9 cellular contexts compared by ENCODE assay signal in the genomic region with DNA sequence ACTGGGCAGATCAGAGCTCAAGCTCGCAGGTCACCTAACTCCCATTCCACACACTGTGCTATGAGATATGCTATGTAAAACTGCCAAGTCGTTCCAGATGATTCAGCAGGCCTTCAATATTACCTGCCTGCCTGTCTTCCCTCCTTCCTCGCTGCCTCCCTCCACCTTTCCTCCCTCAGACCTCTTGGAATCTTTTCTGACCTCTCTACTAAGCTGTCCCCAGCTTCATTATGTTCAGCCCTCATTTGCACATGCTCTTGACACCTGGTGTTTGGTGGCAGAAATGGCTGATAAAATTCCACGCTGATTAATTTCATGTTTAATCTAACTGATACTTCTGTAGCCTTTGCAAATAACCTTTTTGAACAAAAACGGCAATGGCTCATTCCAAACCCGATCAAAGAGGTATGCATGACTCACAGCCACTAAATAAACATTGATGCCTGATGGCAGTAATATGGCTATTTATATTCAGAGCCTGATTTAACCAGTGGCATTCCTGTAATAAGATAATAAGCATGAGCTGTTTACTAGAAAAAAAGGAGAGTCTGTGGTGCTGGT.
DNase-seq lines count a peak whose midpoint lies in the region; ATAC-seq and TF ChIP-seq lines count a peak whose summit lies in the region.
"Had no signal": no experiment of that assay in that cellular context is flagged by ENCODE, and none has a peak within 500 bp of the region (broad histone marks: within the 10 kb centered on the region; RNA-seq: fewer than 3 reads in every experiment).

No MANE protein-coding gene starts in this region.

- no peak overlapping the region for H3K4me3 Mint-ChIP-seq in progenitor cell of endocrine pancreas (ENCODE audit: low read depth)
- H3K4me3 Mint-ChIP-seq: activated T-cell treated with anti-CD3 and anti-CD28 coated beads, Interleukin-2, amount 50 U/mL, for 24 hours had no signal

- no peak for TF ChIP-seq CTCF in progenitor cell of endocrine pancreas (IDR thresholded peaks at IDR 0.05; ENCODE audit: unreplicated experiment)

- intact Hi-C loops in left colon (cut with DNase I, micrococcal nuclease): no loop called here

- no peaks in the 10 kb centered on the region for H3K36me3 Mint-ChIP-seq in progenitor cell of endocrine pancreas (ENCODE audit: insufficient read depth)

- DNase-seq in H4 (ENCODE audit: low spot score) (peak; percentile 83), NCI-H526 (lab: John Stamatoyannopoulos, UW) (peak; percentile 29 to 45), dermis microvascular lymphatic vessel endothelial cell (ENCODE audit: low read depth in 2 of 2) (peak; percentile 26 to 47), progenitor cell of endocrine pancreas (ENCODE audit: low spot score, unreplicated experiment) (no peak), left colon (no peak), cerebellar cortex (ENCODE audit: low spot score) (no peak), SKM-1 treated with dmso at 0.1 percent for 144 hours (lab: John Stamatoyannopoulos, UW; ENCODE audit: unreplicated experiment) (no peak), NOMO-1 (lab: John Stamatoyannopoulos, UW; ENCODE audit: unreplicated experiment in 2 of 2) (no peak)
- DNase-seq: activated T-cell treated with anti-CD3 and anti-CD28 coated beads, Interleukin-2, amount 50 U/mL, for 24 hours had no signal

- H3K9me3 Mint-ChIP-seq in progenitor cell of endocrine pancreas (ENCODE audit: low read depth): no peaks in the 10 kb centered on the region
- H3K9me3 Mint-ChIP-seq: activated T-cell treated with anti-CD3 and anti-CD28 coated beads, Interleukin-2, amount 50 U/mL, for 24 hours had no signal

- H3K4me1 Mint-ChIP-seq in progenitor cell of endocrine pancreas (ENCODE audit: low read depth): peaks cover 35% of the 10 kb centered on the region

- H3K27me3 Mint-ChIP-seq in progenitor cell of endocrine pancreas: no peaks in the 10 kb centered on the region

- peak overlapping the region; percentile 89 for H3K27ac Mint-ChIP-seq in progenitor cell of endocrine pancreas
- H3K27ac Mint-ChIP-seq: activated T-cell treated with anti-CD3 and anti-CD28 coated beads, Interleukin-2, amount 50 U/mL, for 24 hours had no signal

- ATAC-seq in left colon: no peak

Comparison
In these comparisons a context has a peak if more than half of its experiments do, and no peak if none do; other contexts are left out.
1. DNase-seq: peak in H4 (single experiment), NCI-H526 (2 of 2) and dermis microvascular lymphatic vessel endothelial cell (2 of 2); none in progenitor cell of endocrine pancreas (single experiment), left colon (0 of 2), cerebellar cortex (single experiment), SKM-1 treated with dmso at 0.1 percent for 144 hours (single experiment) and NOMO-1 (0 of 2).